In the genomic region with DNA sequence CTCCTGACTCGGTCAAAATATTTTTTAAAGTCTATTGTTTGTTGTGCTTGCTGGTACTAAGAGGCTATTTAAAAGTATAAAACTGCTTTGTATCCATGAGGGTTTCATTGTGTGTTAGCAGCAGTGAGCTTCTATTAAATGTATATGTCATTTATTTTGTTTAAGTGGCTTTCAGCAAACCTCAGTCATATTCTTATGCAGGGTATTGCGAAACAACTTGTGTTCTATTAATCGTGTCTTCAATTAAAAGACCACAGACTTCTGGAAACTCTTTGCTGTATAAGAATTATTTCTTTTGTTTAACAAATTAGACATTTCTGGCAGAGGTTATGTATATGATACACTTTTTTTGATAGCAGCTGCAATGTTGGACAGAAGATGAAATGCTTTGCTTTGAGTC, we compare ENCODE assay signal across 2 cellular contexts.
TF ChIP-seq lines count a peak whose summit lies in the region.

No MANE protein-coding gene starts in this region.

TF ChIP-seq in Ishikawa, 13 proteins besides CTCF, POLR2A, EP300 and RAD21:
- TF ChIP-seq CEBPB (IDR thresholded peaks at IDR 0.05) (peak; percentile 81), YY1 (IDR thresholded peaks at IDR 0.05; ENCODE audit: low read depth) (no peak)

TF ChIP-seq in GM12878, 131 proteins besides CTCF, POLR2A, EP300 and RAD21:
- TF ChIP-seq, protein P1, sequence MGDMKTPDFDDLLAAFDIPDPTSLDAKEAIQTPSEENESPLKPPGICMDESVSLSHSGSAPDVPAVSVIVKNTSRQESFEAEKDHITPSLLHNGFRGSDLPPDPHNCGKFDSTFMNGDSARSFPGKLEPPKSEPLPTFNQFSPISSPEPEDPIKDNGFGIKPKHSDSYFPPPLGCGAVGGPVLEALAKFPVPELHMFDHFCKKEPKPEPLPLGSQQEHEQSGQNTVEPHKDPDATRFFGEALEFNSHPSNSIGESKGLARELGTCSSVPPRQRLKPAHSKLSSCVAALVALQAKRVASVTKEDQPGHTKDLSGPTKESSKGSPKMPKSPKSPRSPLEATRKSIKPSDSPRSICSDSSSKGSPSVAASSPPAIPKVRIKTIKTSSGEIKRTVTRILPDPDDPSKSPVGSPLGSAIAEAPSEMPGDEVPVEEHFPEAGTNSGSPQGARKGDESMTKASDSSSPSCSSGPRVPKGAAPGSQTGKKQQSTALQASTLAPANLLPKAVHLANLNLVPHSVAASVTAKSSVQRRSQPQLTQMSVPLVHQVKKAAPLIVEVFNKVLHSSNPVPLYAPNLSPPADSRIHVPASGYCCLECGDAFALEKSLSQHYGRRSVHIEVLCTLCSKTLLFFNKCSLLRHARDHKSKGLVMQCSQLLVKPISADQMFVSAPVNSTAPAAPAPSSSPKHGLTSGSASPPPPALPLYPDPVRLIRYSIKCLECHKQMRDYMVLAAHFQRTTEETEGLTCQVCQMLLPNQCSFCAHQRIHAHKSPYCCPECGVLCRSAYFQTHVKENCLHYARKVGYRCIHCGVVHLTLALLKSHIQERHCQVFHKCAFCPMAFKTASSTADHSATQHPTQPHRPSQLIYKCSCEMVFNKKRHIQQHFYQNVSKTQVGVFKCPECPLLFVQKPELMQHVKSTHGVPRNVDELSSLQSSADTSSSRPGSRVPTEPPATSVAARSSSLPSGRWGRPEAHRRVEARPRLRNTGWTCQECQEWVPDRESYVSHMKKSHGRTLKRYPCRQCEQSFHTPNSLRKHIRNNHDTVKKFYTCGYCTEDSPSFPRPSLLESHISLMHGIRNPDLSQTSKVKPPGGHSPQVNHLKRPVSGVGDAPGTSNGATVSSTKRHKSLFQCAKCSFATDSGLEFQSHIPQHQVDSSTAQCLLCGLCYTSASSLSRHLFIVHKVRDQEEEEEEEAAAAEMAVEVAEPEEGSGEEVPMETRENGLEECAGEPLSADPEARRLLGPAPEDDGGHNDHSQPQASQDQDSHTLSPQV (IDR thresholded peaks at IDR 0.05), result no peak
- no peak for TF ChIP-seq ASH2L (IDR thresholded peaks at IDR 0.05; ENCODE audit: borderline replicate concordance, low read depth)
- TF ChIP-seq, protein P2, sequence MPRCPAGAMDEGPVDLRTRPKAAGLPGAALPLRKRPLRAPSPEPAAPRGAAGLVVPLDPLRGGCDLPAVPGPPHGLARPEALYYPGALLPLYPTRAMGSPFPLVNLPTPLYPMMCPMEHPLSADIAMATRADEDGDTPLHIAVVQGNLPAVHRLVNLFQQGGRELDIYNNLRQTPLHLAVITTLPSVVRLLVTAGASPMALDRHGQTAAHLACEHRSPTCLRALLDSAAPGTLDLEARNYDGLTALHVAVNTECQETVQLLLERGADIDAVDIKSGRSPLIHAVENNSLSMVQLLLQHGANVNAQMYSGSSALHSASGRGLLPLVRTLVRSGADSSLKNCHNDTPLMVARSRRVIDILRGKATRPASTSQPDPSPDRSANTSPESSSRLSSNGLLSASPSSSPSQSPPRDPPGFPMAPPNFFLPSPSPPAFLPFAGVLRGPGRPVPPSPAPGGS (IDR thresholded peaks at IDR 0.05; ENCODE audit: borderline replicate concordance, insufficient read depth, low read depth, low read length, poor library complexity, severe bottlenecking), result no peak
- no peak for TF ChIP-seq MEF2A (IDR thresholded peaks at IDR 0.05; ENCODE audit: insufficient read depth, low read depth, low read length)
- TF ChIP-seq BMI1 (IDR thresholded peaks at IDR 0.05; ENCODE audit: borderline replicate concordance), result no peak
- TF ChIP-seq WRNIP1 (IDR thresholded peaks at IDR 0.05; ENCODE audit: borderline replicate concordance, low read depth, low read length), result no peak
- no peak for TF ChIP-seq FOXK2 (IDR thresholded peaks at IDR 0.05)
- TF ChIP-seq, protein P3, sequence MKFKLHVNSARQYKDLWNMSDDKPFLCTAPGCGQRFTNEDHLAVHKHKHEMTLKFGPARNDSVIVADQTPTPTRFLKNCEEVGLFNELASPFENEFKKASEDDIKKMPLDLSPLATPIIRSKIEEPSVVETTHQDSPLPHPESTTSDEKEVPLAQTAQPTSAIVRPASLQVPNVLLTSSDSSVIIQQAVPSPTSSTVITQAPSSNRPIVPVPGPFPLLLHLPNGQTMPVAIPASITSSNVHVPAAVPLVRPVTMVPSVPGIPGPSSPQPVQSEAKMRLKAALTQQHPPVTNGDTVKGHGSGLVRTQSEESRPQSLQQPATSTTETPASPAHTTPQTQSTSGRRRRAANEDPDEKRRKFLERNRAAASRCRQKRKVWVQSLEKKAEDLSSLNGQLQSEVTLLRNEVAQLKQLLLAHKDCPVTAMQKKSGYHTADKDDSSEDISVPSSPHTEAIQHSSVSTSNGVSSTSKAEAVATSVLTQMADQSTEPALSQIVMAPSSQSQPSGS (IDR thresholded peaks at IDR 0.05; ENCODE audit: low read length), result no peak
- no peak for TF ChIP-seq HCFC1 (IDR thresholded peaks at IDR 0.05; ENCODE audit: low read length)
- no peak for TF ChIP-seq SMC3 (IDR thresholded peaks at IDR 0.05; ENCODE audit: borderline replicate concordance, low read length)
- TF ChIP-seq, protein P4, sequence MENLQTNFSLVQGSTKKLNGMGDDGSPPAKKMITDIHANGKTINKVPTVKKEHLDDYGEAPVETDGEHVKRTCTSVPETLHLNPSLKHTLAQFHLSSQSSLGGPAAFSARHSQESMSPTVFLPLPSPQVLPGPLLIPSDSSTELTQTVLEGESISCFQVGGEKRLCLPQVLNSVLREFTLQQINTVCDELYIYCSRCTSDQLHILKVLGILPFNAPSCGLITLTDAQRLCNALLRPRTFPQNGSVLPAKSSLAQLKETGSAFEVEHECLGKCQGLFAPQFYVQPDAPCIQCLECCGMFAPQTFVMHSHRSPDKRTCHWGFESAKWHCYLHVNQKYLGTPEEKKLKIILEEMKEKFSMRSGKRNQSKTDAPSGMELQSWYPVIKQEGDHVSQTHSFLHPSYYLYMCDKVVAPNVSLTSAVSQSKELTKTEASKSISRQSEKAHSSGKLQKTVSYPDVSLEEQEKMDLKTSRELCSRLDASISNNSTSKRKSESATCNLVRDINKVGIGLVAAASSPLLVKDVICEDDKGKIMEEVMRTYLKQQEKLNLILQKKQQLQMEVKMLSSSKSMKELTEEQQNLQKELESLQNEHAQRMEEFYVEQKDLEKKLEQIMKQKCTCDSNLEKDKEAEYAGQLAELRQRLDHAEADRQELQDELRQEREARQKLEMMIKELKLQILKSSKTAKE (IDR thresholded peaks at IDR 0.05; ENCODE audit: low read depth, poor library complexity, severe bottlenecking), result no peak
- TF ChIP-seq POLR2AphosphoS2 (IDR thresholded peaks at IDR 0.05; ENCODE audit: low read depth, low read length), result no peak
- TF ChIP-seq CHD1 (IDR thresholded peaks at IDR 0.05; ENCODE audit: low read depth, low read length), result no peak
- TF ChIP-seq NR2F1 (conservative IDR thresholded peaks at IDR 0.05), result no peak
- TF ChIP-seq, protein P5, sequence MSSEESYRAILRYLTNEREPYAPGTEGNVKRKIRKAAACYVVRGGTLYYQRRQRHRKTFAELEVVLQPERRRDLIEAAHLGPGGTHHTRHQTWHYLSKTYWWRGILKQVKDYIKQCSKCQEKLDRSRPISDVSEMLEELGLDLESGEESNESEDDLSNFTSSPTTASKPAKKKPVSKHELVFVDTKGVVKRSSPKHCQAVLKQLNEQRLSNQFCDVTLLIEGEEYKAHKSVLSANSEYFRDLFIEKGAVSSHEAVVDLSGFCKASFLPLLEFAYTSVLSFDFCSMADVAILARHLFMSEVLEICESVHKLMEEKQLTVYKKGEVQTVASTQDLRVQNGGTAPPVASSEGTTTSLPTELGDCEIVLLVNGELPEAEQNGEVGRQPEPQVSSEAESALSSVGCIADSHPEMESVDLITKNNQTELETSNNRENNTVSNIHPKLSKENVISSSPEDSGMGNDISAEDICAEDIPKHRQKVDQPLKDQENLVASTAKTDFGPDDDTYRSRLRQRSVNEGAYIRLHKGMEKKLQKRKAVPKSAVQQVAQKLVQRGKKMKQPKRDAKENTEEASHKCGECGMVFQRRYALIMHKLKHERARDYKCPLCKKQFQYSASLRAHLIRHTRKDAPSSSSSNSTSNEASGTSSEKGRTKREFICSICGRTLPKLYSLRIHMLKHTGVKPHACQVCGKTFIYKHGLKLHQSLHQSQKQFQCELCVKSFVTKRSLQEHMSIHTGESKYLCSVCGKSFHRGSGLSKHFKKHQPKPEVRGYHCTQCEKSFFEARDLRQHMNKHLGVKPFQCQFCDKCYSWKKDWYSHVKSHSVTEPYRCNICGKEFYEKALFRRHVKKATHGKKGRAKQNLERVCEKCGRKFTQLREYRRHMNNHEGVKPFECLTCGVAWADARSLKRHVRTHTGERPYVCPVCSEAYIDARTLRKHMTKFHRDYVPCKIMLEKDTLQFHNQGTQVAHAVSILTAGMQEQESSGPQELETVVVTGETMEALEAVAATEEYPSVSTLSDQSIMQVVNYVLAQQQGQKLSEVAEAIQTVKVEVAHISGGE (CRISPR knock-in tag; IDR thresholded peaks at IDR 0.05), result no peak
